In genomic region chr10:5284311-5285057, GRCh38 we compare ENCODE assay signal across 8 cellular contexts.
DNase-seq lines count a peak whose midpoint lies in the region; ATAC-seq and TF ChIP-seq lines count a peak whose summit lies in the region.

No MANE protein-coding gene starts in this region.

- H4K20me1 ChIP-seq in DND-41 (ENCODE audit: insufficient read depth, low read length) = no peaks in the 10 kb centered on the region

- H3K36me3 ChIP-seq in DND-41 (ENCODE audit: insufficient read depth, low read length) (no peaks in the 10 kb centered on the region), esophagus muscularis mucosa (no peaks in the 10 kb centered on the region)

- TF ChIP-seq EP300 in esophagus muscularis mucosa (IDR thresholded peaks at IDR 0.05) = no peak

- H3K9ac ChIP-seq in DND-41 (ENCODE audit: low read depth, low read length) = no peak overlapping the region

- H3K4me2 ChIP-seq in DND-41 (ENCODE audit: insufficient read depth, low read length) = no peak overlapping the region

- no peaks in the 10 kb centered on the region for H3K79me2 ChIP-seq in DND-41 (ENCODE audit: insufficient read depth, low read length)

- intact Hi-C loops in esophagus muscularis mucosa (cut with DNase I) (no loop called here), posterior cingulate gyrus (cut with DNase I) (no loop called here)

- TF ChIP-seq CTCF in DND-41 (IDR thresholded peaks at IDR 0.05; ENCODE audit: borderline replicate concordance, extremely low read depth, low read length, poor library complexity, severe bottlenecking) (no peak), esophagus muscularis mucosa (IDR thresholded peaks at IDR 0.05) (no peak)

- WGBS in esophagus muscularis mucosa = 73% methylated on average over 9 of the region's 9 CpGs

- no peaks in the 10 kb centered on the region for H3K9me3 ChIP-seq in DND-41 (ENCODE audit: insufficient read depth, low read length, severe bottlenecking)
- no peaks in the 10 kb centered on the region for H3K9me3 ChIP-seq in esophagus muscularis mucosa

- DNase-seq in DND-41 = peak; percentile 50
- peak; percentile 95 for DNase-seq in OCI-M1 (lab: John Stamatoyannopoulos, UW)
- peak; percentile 64 for DNase-seq in esophagus muscularis mucosa (ENCODE audit: extremely low spot score)
- DNase-seq in NCI-H2081 treated with DMSO at 0.1 percent for 48 hours (lab: John Stamatoyannopoulos, UW) = no peak
- no peak for DNase-seq in posterior cingulate gyrus

- no peak overlapping the region for H3K4me3 ChIP-seq in DND-41 (ENCODE audit: low read depth in 1 of 2, low read length in 2 of 2)
- no peak overlapping the region for H3K4me3 ChIP-seq in esophagus muscularis mucosa

- TF ChIP-seq POLR2A in esophagus muscularis mucosa (IDR thresholded peaks at IDR 0.05; ENCODE audit: low read depth) = no peak

- peaks cover 10% of the 10 kb centered on the region for H3K4me1 ChIP-seq in DND-41 (ENCODE audit: insufficient read depth, low read length)
- peaks cover 0 to 6% (median 2%) of the 10 kb centered on the region in 4 donors for H3K4me1 ChIP-seq in esophagus muscularis mucosa

- H3K27me3 ChIP-seq in DND-41 (ENCODE audit: insufficient read depth, low read length, poor library complexity) (no peaks in the 10 kb centered on the region), esophagus muscularis mucosa (no peaks in the 10 kb centered on the region)

- peak; percentile 85 for ATAC-seq in DND-41 (ENCODE audit: insufficient read depth, low read depth)
- peak; percentile 81 for ATAC-seq in GM21619 (IDR thresholded peaks at IDR 0.05; ENCODE audit: unreplicated experiment)
- no peak for ATAC-seq in GM21529 (IDR thresholded peaks at IDR 0.05; ENCODE audit: unreplicated experiment)
- ATAC-seq in HG03095 (IDR thresholded peaks at IDR 0.05; ENCODE audit: unreplicated experiment) = no peak

- peak overlapping the region; percentile 32; the same call in 1 of the 2 replicates for H2AFZ ChIP-seq in DND-41 (ENCODE audit: low read depth, low read length)

- H3K27ac ChIP-seq in DND-41 (ENCODE audit: low read length) = peak overlapping the region; percentile 15; the same call in 1 of the 2 replicates
- H3K27ac ChIP-seq in esophagus muscularis mucosa (replicated peaks in 1 of 4) = no peak overlapping the region

Comparison
In these comparisons a context has a peak if more than half of its experiments do, and no peak if none do; other contexts are left out.
1. ATAC-seq: peak in DND-41 (single experiment) and GM21619 (single experiment); none in GM21529 (single experiment) and HG03095 (single experiment).
2. DNase-seq: peak in DND-41 (single experiment), OCI-M1 (single experiment) and esophagus muscularis mucosa (single experiment); none in NCI-H2081 treated with DMSO at 0.1 percent for 48 hours (single experiment) and posterior cingulate gyrus (0 of 10).